ENCODE assay signal across 1 cellular context in the genomic region with DNA sequence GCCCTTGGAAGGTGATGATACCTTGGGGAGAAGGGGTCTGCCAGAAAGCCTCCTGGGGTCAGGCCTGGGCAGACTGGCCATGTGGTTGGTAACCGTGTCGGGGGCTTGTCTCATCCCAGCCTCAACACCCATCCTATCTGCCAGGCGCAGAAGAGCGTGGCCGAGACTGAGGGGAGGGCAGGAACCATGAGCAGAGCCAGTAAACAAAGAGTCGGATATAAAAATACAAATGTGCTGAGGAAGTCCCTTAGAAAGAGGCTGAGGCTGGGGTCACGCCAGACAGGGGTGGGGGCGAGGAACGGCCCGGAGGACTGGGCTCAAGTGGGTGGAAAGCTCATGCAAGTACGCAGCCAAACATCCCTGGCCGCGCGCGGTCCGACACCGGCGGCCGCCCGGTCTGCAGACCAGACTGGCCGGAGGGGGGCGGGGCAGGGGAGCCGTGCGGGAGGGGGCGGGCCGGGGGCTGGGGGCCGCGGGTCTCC.
TF ChIP-seq lines count a peak whose summit lies in the region.

No MANE protein-coding gene starts in this region.

TF ChIP-seq in WTC11, 78 proteins besides CTCF, POLR2A, EP300 and RAD21 (continued from another document):
- TF ChIP-seq, protein P1, sequence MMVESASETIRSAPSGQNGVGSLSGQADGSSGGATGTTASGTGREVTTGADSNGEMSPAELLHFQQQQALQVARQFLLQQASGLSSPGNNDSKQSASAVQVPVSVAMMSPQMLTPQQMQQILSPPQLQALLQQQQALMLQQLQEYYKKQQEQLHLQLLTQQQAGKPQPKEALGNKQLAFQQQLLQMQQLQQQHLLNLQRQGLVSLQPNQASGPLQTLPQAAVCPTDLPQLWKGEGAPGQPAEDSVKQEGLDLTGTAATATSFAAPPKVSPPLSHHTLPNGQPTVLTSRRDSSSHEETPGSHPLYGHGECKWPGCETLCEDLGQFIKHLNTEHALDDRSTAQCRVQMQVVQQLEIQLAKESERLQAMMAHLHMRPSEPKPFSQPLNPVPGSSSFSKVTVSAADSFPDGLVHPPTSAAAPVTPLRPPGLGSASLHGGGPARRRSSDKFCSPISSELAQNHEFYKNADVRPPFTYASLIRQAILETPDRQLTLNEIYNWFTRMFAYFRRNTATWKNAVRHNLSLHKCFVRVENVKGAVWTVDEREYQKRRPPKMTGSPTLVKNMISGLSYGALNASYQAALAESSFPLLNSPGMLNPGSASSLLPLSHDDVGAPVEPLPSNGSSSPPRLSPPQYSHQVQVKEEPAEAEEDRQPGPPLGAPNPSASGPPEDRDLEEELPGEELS (CRISPR knock-in tag; IDR thresholded peaks at IDR 0.05), result no peak
- TF ChIP-seq ZNF416 (CRISPR knock-in tag; IDR thresholded peaks at IDR 0.05) (no peak), JUN (CRISPR knock-in tag; IDR thresholded peaks at IDR 0.05) (no peak), GRHL2 (CRISPR knock-in tag; IDR thresholded peaks at IDR 0.05; ENCODE audit: insufficient replicate concordance, severe bottlenecking) (no peak), CREB1 (CRISPR knock-in tag; IDR thresholded peaks at IDR 0.05) (no peak), ZNF138 (CRISPR knock-in tag; conservative IDR thresholded peaks at IDR 0.05) (no peak), NR2C2 (CRISPR knock-in tag; IDR thresholded peaks at IDR 0.05) (no peak), NR3C1 (CRISPR knock-in tag; conservative IDR thresholded peaks at IDR 0.05; ENCODE audit: low read depth) (no peak), ATF1 (CRISPR knock-in tag; IDR thresholded peaks at IDR 0.05) (no peak)
- TF ChIP-seq, protein P2, sequence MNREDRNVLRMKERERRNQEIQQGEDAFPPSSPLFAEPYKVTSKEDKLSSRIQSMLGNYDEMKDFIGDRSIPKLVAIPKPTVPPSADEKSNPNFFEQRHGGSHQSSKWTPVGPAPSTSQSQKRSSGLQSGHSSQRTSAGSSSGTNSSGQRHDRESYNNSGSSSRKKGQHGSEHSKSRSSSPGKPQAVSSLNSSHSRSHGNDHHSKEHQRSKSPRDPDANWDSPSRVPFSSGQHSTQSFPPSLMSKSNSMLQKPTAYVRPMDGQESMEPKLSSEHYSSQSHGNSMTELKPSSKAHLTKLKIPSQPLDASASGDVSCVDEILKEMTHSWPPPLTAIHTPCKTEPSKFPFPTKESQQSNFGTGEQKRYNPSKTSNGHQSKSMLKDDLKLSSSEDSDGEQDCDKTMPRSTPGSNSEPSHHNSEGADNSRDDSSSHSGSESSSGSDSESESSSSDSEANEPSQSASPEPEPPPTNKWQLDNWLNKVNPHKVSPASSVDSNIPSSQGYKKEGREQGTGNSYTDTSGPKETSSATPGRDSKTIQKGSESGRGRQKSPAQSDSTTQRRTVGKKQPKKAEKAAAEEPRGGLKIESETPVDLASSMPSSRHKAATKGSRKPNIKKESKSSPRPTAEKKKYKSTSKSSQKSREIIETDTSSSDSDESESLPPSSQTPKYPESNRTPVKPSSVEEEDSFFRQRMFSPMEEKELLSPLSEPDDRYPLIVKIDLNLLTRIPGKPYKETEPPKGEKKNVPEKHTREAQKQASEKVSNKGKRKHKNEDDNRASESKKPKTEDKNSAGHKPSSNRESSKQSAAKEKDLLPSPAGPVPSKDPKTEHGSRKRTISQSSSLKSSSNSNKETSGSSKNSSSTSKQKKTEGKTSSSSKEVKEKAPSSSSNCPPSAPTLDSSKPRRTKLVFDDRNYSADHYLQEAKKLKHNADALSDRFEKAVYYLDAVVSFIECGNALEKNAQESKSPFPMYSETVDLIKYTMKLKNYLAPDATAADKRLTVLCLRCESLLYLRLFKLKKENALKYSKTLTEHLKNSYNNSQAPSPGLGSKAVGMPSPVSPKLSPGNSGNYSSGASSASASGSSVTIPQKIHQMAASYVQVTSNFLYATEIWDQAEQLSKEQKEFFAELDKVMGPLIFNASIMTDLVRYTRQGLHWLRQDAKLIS (CRISPR knock-in tag; IDR thresholded peaks at IDR 0.05; ENCODE audit: borderline replicate concordance), result no peak
